ENCODE assay signal across 28 cellular contexts in genomic region chr3:98500019-98500418, GRCh38. TPM values are rescaled to one million over a fixed set of nuclear protein-coding genes. Genes with fewer than 3 reads are reported as not detected.
"Had no signal": no experiment of that assay in that cellular context is flagged by ENCODE, and none has a peak within 500 bp of the region (broad histone marks: within the 10 kb centered on the region; RNA-seq: fewer than 3 reads in every experiment).

No MANE protein-coding gene starts in this region.

- H3K27ac ChIP-seq: body of pancreas, esophagus muscularis mucosa, pancreas, psoas muscle, right atrium auricular region, thyroid gland had no signal

- DNase-seq: activated CD4-positive, alpha-beta T cell treated with anti-CD3 and anti-CD28 coated beads for 36 hours; activated CD4-positive, alpha-beta T cell treated with anti-CD3 and anti-CD28 coated beads, Interleukin-2, amount 50 U/mL, for 4 hours; activated CD8-positive, alpha-beta memory T cell treated with anti-CD3 and anti-CD28 coated beads, Interleukin-2, amount 50 U/mL, for 48 hours; activated naive CD4-positive, alpha-beta T cell treated with anti-CD3 and anti-CD28 coated beads for 36 hours; activated T-cell treated with anti-CD3 and anti-CD28 coated beads, Interleukin-2, amount 50 U/mL, for 4 hours; anterior cingulate cortex; body of pancreas; glutamatergic neuron; hippocampal formation; nephron progenitor cell; pancreas; psoas muscle; stimulated activated CD4-positive, alpha-beta T cell treated with anti-CD3 and anti-CD28 coated beads, Interleukin-4, amount 100 ng/mL, for 4 hours; stimulated activated naive CD8-positive, alpha-beta T cell treated with anti-CD3 and anti-CD28 coated beads, Interleukin-15, Interleukin-2, amounts not matched to agents 100 U/mL and 50 U/mL, for 24 hours; T1000; thyroid gland had no signal

- FAIRE-seq: endometrium, frontal cortex had no signal

- H3K27me3 ChIP-seq: body of pancreas, esophagus muscularis mucosa, pancreas, right atrium auricular region, thyroid gland had no signal

- H3K4me1 ChIP-seq: body of pancreas, esophagus muscularis mucosa, pancreas, psoas muscle, right atrium auricular region, thyroid gland had no signal

- ATAC-seq: activated CD4-positive, alpha-beta T cell treated with anti-CD3 and anti-CD28 coated beads for 36 hours; activated T-cell treated with anti-CD3 and anti-CD28 coated beads, Interleukin-2, amount 50 U/mL, for 4 hours; body of pancreas; pancreas; stimulated activated naive CD8-positive, alpha-beta T cell treated with anti-CD3 and anti-CD28 coated beads, Interleukin-15, Interleukin-2, amounts not matched to agents 100 U/mL and 50 U/mL, for 24 hours; WTC11 had no signal

- H3K4me3 ChIP-seq: body of pancreas, esophagus muscularis mucosa, pancreas, psoas muscle, right atrium auricular region, thyroid gland had no signal

- H3K9me3 ChIP-seq: body of pancreas, esophagus muscularis mucosa, pancreas, psoas muscle, right atrium auricular region, thyroid gland had no signal

- H3K36me3 ChIP-seq: pancreas, right atrium auricular region, thyroid gland had no signal

RNA-seq across cellular contexts. Expression of gene OR5K2, which starts 2.5 kb away (rescaled TPM):
- total RNA-seq: activated CD4-positive, alpha-beta T cell treated with anti-CD3 and anti-CD28 coated beads for 36 hours; activated CD8-positive, alpha-beta memory T cell treated with anti-CD3 and anti-CD28 coated beads for 36 hours; activated naive CD4-positive, alpha-beta T cell treated with anti-CD3 and anti-CD28 coated beads for 36 hours; activated T-cell treated with anti-CD3 and anti-CD28 coated beads, Interleukin-2, amount 50 U/mL, for 4 hours; body of pancreas; cardiac septum; chondrocyte; esophagus muscularis mucosa; frontal cortex; liver; mononuclear cell; pancreas; psoas muscle; right atrium auricular region; subcutaneous adipose tissue; thyroid gland; ureter; WTC11 had no signal
- polyA plus RNA-seq: liver, pancreas, psoas muscle had no signal

RNA-seq across cellular contexts. Expression of gene GPR15, which starts 31.8 kb away (rescaled TPM):
- total RNA-seq: body of pancreas, cardiac septum, chondrocyte, frontal cortex, psoas muscle, right atrium auricular region, thyroid gland, WTC11 had no signal
- polyA plus RNA-seq: psoas muscle had no signal

RNA-seq across cellular contexts. Expression of gene OR5K1, which starts 37.0 kb away (rescaled TPM):
- total RNA-seq: activated CD4-positive, alpha-beta T cell treated with anti-CD3 and anti-CD28 coated beads for 36 hours; activated CD8-positive, alpha-beta memory T cell treated with anti-CD3 and anti-CD28 coated beads for 36 hours; activated naive CD4-positive, alpha-beta T cell treated with anti-CD3 and anti-CD28 coated beads for 36 hours; activated T-cell treated with anti-CD3 and anti-CD28 coated beads, Interleukin-2, amount 50 U/mL, for 4 hours; body of pancreas; cardiac septum; chondrocyte; esophagus muscularis mucosa; frontal cortex; liver; mononuclear cell; pancreas; psoas muscle; right atrium auricular region; subcutaneous adipose tissue; thyroid gland; ureter; WTC11 had no signal
- polyA plus RNA-seq: liver, pancreas, psoas muscle had no signal
